8 cellular contexts compared by ENCODE assay signal in genomic region chr19:47156861-47157454, GRCh38. TPM values are rescaled to one million over a fixed set of nuclear protein-coding genes. Genes with fewer than 3 reads are reported as not detected.
DNase-seq lines count a peak whose midpoint lies in the region; ATAC-seq, FAIRE-seq and TF ChIP-seq lines count a peak whose summit lies in the region.

No MANE protein-coding gene starts in this region.

- peak overlapping the region; percentile 61 for H3K4me3 Mint-ChIP-seq in activated naive CD8-positive, alpha-beta T cell treated with anti-CD3 and anti-CD28 coated beads for 36 hours
- peak overlapping the region; percentile 52 for H3K4me3 Mint-ChIP-seq in memory B cell

- no peaks in the 10 kb centered on the region for H3K9me3 Mint-ChIP-seq in activated naive CD8-positive, alpha-beta T cell treated with anti-CD3 and anti-CD28 coated beads for 36 hours
- no peaks in the 10 kb centered on the region for H3K9me3 Mint-ChIP-seq in memory B cell

- no peak for DNase-seq in activated naive CD8-positive, alpha-beta T cell treated with anti-CD3 and anti-CD28 coated beads for 36 hours
- DNase-seq in memory B cell (ENCODE audit: low spot score in 2 of 2) (no peak), SHP77 treated with DMSO at 0.1 percent for 48 hours (lab: John Stamatoyannopoulos, UW) (no peak), cerebellar cortex (ENCODE audit: low spot score) (no peak), D721Med (ENCODE audit: insufficient read length, low spot score) (no peak)

- peak overlapping the region; percentile 9; the same call in 1 of the 2 replicates for H3K9ac ChIP-seq in HUES64 (ENCODE audit: low read depth, low read length)

- peaks cover 60% of the 10 kb centered on the region for H3K4me1 Mint-ChIP-seq in activated naive CD8-positive, alpha-beta T cell treated with anti-CD3 and anti-CD28 coated beads for 36 hours
- H3K4me1 Mint-ChIP-seq in memory B cell = peaks cover 18% of the 10 kb centered on the region

- no peaks in the 10 kb centered on the region for H3K27me3 Mint-ChIP-seq in activated naive CD8-positive, alpha-beta T cell treated with anti-CD3 and anti-CD28 coated beads for 36 hours
- no peaks in the 10 kb centered on the region for H3K27me3 Mint-ChIP-seq in memory B cell

- H3K9me3 ChIP-seq in HUES64 (ENCODE audit: insufficient read depth, low read depth, low read length) = no peaks in the 10 kb centered on the region

- peaks cover 83% of the 10 kb centered on the region for H3K36me3 ChIP-seq in HUES64 (ENCODE audit: insufficient read depth, low read length)

- H3K27ac Mint-ChIP-seq in activated naive CD8-positive, alpha-beta T cell treated with anti-CD3 and anti-CD28 coated beads for 36 hours = peak overlapping the region; percentile 93
- peak overlapping the region; percentile 55 for H3K27ac Mint-ChIP-seq in memory B cell

- peak; percentile 64 for ATAC-seq in memory B cell (ENCODE audit: low read depth)
- ATAC-seq in HG03039 (IDR thresholded peaks at IDR 0.05; ENCODE audit: unreplicated experiment) = no peak

- 40% methylated on average over 6 of the region's 7 CpGs for WGBS in HUES64

- FAIRE-seq in D721Med (lab: Jason Lieb, UNC) = no peak

- H3K27me3 ChIP-seq in HUES64 (ENCODE audit: insufficient read depth, low read length) = no peaks in the 10 kb centered on the region

- no peak for TF ChIP-seq CTCF in 22Rv1 (IDR thresholded peaks at IDR 0.05)
- TF ChIP-seq CTCF in D721Med (IDR thresholded peaks at IDR 0.05; ENCODE audit: insufficient read depth, missing control alignments) = no peak

- H3K4me3 ChIP-seq in HUES64 (ENCODE audit: low read length) = peak overlapping the region; percentile 3; the same call in 1 of the 2 replicates

- H3K27ac ChIP-seq in 22Rv1 (0 out of 2 replicates have a peak overlapping the region, but pooled peaks have one; percentile 36), HUES64 (ENCODE audit: low read depth, low read length) (peak overlapping the region; percentile 99)

- peaks cover 28% of the 10 kb centered on the region for H3K4me1 ChIP-seq in HUES64 (ENCODE audit: insufficient read depth, low read length)

- H3K36me3 Mint-ChIP-seq in activated naive CD8-positive, alpha-beta T cell treated with anti-CD3 and anti-CD28 coated beads for 36 hours = peaks cover 62% of the 10 kb centered on the region
- H3K36me3 Mint-ChIP-seq in memory B cell = peaks cover 21% of the 10 kb centered on the region

RNA-seq across cellular contexts. Expression of gene SAE1, which starts 26.3 kb away (rescaled TPM):
- polyA plus RNA-seq in HUES64 (2013, experiment 1 of 2) = 192 TPM
- polyA plus RNA-seq in HUES64 (2013, experiment 2 of 2) = 205 TPM
- 100 to 1,000 TPM; 141 to 149 TPM for total RNA-seq in activated naive CD8-positive, alpha-beta T cell treated with anti-CD3 and anti-CD28 coated beads for 36 hours

RNA-seq across cellular contexts. Expression of gene ZC3H4, which starts 43.4 kb away (rescaled TPM):
- 25.7 TPM for polyA plus RNA-seq in HUES64 (2013, experiment 1 of 2)
- polyA plus RNA-seq in HUES64 (2013, experiment 2 of 2) = 27.1 TPM
- 100 to 1,000 TPM; 103 to 110 TPM for total RNA-seq in activated naive CD8-positive, alpha-beta T cell treated with anti-CD3 and anti-CD28 coated beads for 36 hours
